In genomic region chr1:94258873-94259331, GRCh38 we compare ENCODE assay signal across 8 cellular contexts. TPM values are rescaled to one million over a fixed set of nuclear protein-coding genes. Genes with fewer than 3 reads are reported as not detected.
DNase-seq lines count a peak whose midpoint lies in the region; ATAC-seq and TF ChIP-seq lines count a peak whose summit lies in the region.

No MANE protein-coding gene starts in this region.

- no peak for TF ChIP-seq CTCF in Panc1 (IDR thresholded peaks at IDR 0.05)
- TF ChIP-seq CTCF in esophagus squamous epithelium (IDR thresholded peaks at IDR 0.05): no peak
- TF ChIP-seq CTCF in GM10248 (IDR thresholded peaks at IDR 0.05; ENCODE audit: control extremely low read depth, extremely low read depth, low read depth, missing control alignments): no peak

- in situ Hi-C loops in Caki2 (cut with HindIII; ENCODE audit: low pct_unique_long_range_greater_than_20kb, low sequenced_read_pairs): no loop called here
- in situ Hi-C loops in Panc1 (cut with HindIII; ENCODE audit: low pct_unique_long_range_greater_than_20kb, low sequenced_read_pairs): no loop called here

- H3K9ac ChIP-seq in trophoblast cell (ENCODE audit: low read length): no peak overlapping the region

- H3K9me3 ChIP-seq in Panc1 (ENCODE audit: control insufficient read depth, insufficient read depth, low read depth, low read length) (no peaks in the 10 kb centered on the region), esophagus squamous epithelium (no peaks in the 10 kb centered on the region), trophoblast cell (ENCODE audit: insufficient read depth, low read depth, low read length) (no peaks in the 10 kb centered on the region)

- no peak overlapping the region for H2BK5ac ChIP-seq in trophoblast cell (ENCODE audit: low read depth, low read length, poor library complexity)

- TF ChIP-seq POLR2A in esophagus squamous epithelium (IDR thresholded peaks at IDR 0.05): no peak

- intact Hi-C loops in Panc1 (cut with micrococcal nuclease; ENCODE audit: unreplicated experiment) (no loop called here), esophagus squamous epithelium (cut with DNase I) (no loop called here)

- H3K18ac ChIP-seq in trophoblast cell (ENCODE audit: low read length): no peak overlapping the region

- H3K4ac ChIP-seq in trophoblast cell (ENCODE audit: low read depth, low read length): no peak overlapping the region

- H3K14ac ChIP-seq in trophoblast cell (ENCODE audit: low read length): no peak overlapping the region

- no peak overlapping the region for H2AK5ac ChIP-seq in trophoblast cell (ENCODE audit: low read length)

- no peak overlapping the region for H4K12ac ChIP-seq in trophoblast cell (ENCODE audit: low read depth, low read length)

- H3K4me1 ChIP-seq in Panc1 (ENCODE audit: control insufficient read depth, insufficient read depth, low read length): peaks cover 6% of the 10 kb centered on the region; the same call in 1 of the 2 replicates
- H3K4me1 ChIP-seq in esophagus squamous epithelium: peaks cover 0 to 14% (median 3%) of the 10 kb centered on the region in 3 donors
- no peaks in the 10 kb centered on the region for H3K4me1 ChIP-seq in trophoblast cell (ENCODE audit: control insufficient read depth in 1 of 2, insufficient read depth in 2 of 2, low read length in 2 of 2)

- H3K4me3 ChIP-seq in Panc1 (ENCODE audit: low read depth in 2 of 2, low read length in 2 of 2): no peak overlapping the region
- H3K4me3 ChIP-seq in esophagus squamous epithelium: no peak overlapping the region
- H3K4me3 ChIP-seq in trophoblast cell (ENCODE audit: low read depth, low read length): no peak overlapping the region

- no peak overlapping the region for H2BK120ac ChIP-seq in trophoblast cell (ENCODE audit: insufficient read depth, low read length, poor library complexity)

- no peak overlapping the region for H3K4me2 ChIP-seq in trophoblast cell (ENCODE audit: low read length)

- no peak overlapping the region for H4K91ac ChIP-seq in trophoblast cell (ENCODE audit: low read depth, low read length)

- H4K8ac ChIP-seq in trophoblast cell (ENCODE audit: low read depth, low read length): no peak overlapping the region

- H2BK12ac ChIP-seq in trophoblast cell (ENCODE audit: low read length): no peak overlapping the region

- no peaks in the 10 kb centered on the region for H3K79me1 ChIP-seq in trophoblast cell (ENCODE audit: low read length)

- no peak overlapping the region for H3K23ac ChIP-seq in trophoblast cell (ENCODE audit: low read length)

- H3K36me3 ChIP-seq in Panc1 (ENCODE audit: control insufficient read depth, insufficient read depth, low read length): no peaks in the 10 kb centered on the region
- no peaks in the 10 kb centered on the region for H3K36me3 ChIP-seq in esophagus squamous epithelium
- no peaks in the 10 kb centered on the region for H3K36me3 ChIP-seq in trophoblast cell (ENCODE audit: control insufficient read depth in 1 of 2, insufficient read depth in 2 of 2, low read length in 2 of 2)

- no peak for ATAC-seq in Panc1

- POLR2A ChIA-PET in Panc1 (lab: Charles Lee): no interaction called here
- POLR2A ChIA-PET in GM10248 (lab: Yijun Ruan, JAX): no interaction called here

- no peaks in the 10 kb centered on the region for H3K27me3 ChIP-seq in Panc1 (ENCODE audit: control insufficient read depth, insufficient read depth, low read length)
- H3K27me3 ChIP-seq in esophagus squamous epithelium: no peaks in the 10 kb centered on the region
- H3K27me3 ChIP-seq in trophoblast cell (ENCODE audit: insufficient read depth, low read length): no peaks in the 10 kb centered on the region

- no TSS peak for BruUV-seq in Panc1 (replicated peaks; lab: Mats Ljungman, UMichigan)

- H3K27ac ChIP-seq in Panc1 (ENCODE audit: low read length) (peak overlapping the region; percentile 51; the same call in 1 of the 2 replicates), esophagus squamous epithelium (peak overlapping the region in 3 of 4 donors; percentile 31 to 64 (median 33)), trophoblast cell (ENCODE audit: low read depth, low read length) (no peak overlapping the region)

- CTCF ChIA-PET in Panc1 (lab: Charles Lee): no interaction called here
- CTCF ChIA-PET in GM10248 (lab: Yijun Ruan, JAX): interaction anchor here (2.5 to 2.6 kb wide), 2 partner anchors 11 to 77 kb away, joined by 8 read pairs; no protein-coding TSS in a partner anchor

- no peaks in the 10 kb centered on the region for H3K79me2 ChIP-seq in trophoblast cell (ENCODE audit: control insufficient read depth, insufficient read depth, low read length, poor library complexity)

- DNase-seq in Caki2 (ENCODE audit: low read depth) (peak; percentile 78), Panc1 (ENCODE audit: low read depth, low spot score) (no peak), esophagus squamous epithelium (lab: John Stamatoyannopoulos, UW) (no peak), trophoblast cell (peak; percentile 83 to 94), islet precursor cell (no peak), GM10248 (ENCODE audit: extremely low spot score) (no peak), KG1 (lab: John Stamatoyannopoulos, UW) (no peak), COLO829 (ENCODE audit: low spot score) (no peak)

- no peak overlapping the region for H2AFZ ChIP-seq in trophoblast cell (ENCODE audit: insufficient read depth, low read length, poor library complexity)

RNA-seq across cellular contexts. Expression of gene ARHGAP29, which starts 21.5 kb away (rescaled TPM):
- total RNA-seq in Caki2 (2014; rRNA removed; shearing (Covaris generic); ENCODE audit: low replicate concordance): 31.9 and 37.5 TPM in 2 replicates
- total RNA-seq in Panc1 (2021; ENCODE audit: unreplicated experiment): 197 TPM
- 64.8 TPM for polyA plus RNA-seq in Panc1 (2012; ENCODE audit: insufficient read length)
- 10 to 100 TPM in 1 of 4 donors, 1 to 10 TPM in 3; 1.4 to 30.5 (median 5.6) TPM for total RNA-seq in esophagus squamous epithelium
- 122 and 130 TPM in 2 replicates for polyA plus RNA-seq in trophoblast cell (2013)

Comparison
In these comparisons a context has a peak if more than half of its experiments do, and no peak if none do; other contexts are left out.
1. DNase-seq: peak in Caki2 (single experiment) and trophoblast cell (2 of 2); none in Panc1 (single experiment), esophagus squamous epithelium (single experiment), islet precursor cell (single experiment), GM10248 (single experiment), KG1 (single experiment) and COLO829 (single experiment).